16 cellular contexts compared by ENCODE assay signal in genomic region chr3:20074226-20075063, GRCh38. TPM values are rescaled to one million over a fixed set of nuclear protein-coding genes. Genes with fewer than 3 reads are reported as not detected.
DNase-seq lines count a peak whose midpoint lies in the region; ATAC-seq and TF ChIP-seq lines count a peak whose summit lies in the region.
"Had no signal": no experiment of that assay in that cellular context is flagged by ENCODE, and none has a peak within 500 bp of the region (broad histone marks: within the 10 kb centered on the region; RNA-seq: fewer than 3 reads in every experiment).

No MANE protein-coding gene starts in this region.

- no peaks in the 10 kb centered on the region for H3K4me1 ChIP-seq in CD4-positive, CD25-positive, alpha-beta regulatory T cell (ENCODE audit: control insufficient read depth, insufficient read depth, low read length, poor library complexity, severe bottlenecking)

- peaks cover 45% of the 10 kb centered on the region for H3K36me3 Mint-ChIP-seq in CD4-positive, CD25-positive, alpha-beta regulatory T cell
- no peaks in the 10 kb centered on the region for H3K36me3 Mint-ChIP-seq in neural crest cell (ENCODE audit: low read depth)

- no peaks in the 10 kb centered on the region for H3K27me3 ChIP-seq in CD4-positive, CD25-positive, alpha-beta regulatory T cell (ENCODE audit: control insufficient read depth, insufficient read depth, low read length)
- H3K27me3 ChIP-seq in dorsolateral prefrontal cortex: no peaks in the 10 kb centered on the region
- H3K27me3 ChIP-seq: brain microvascular endothelial cell had no signal

- H3K27ac Mint-ChIP-seq in CD4-positive, CD25-positive, alpha-beta regulatory T cell: peak overlapping the region in 2 of 3 donors; percentile 6 to 65
- H3K27ac Mint-ChIP-seq in neural crest cell (ENCODE audit: unreplicated experiment): peak overlapping the region; percentile 84

- no peaks in the 10 kb centered on the region for H3K27me3 Mint-ChIP-seq in CD4-positive, CD25-positive, alpha-beta regulatory T cell
- no peaks in the 10 kb centered on the region for H3K27me3 Mint-ChIP-seq in neural crest cell (ENCODE audit: low read depth)

- no peak for ATAC-seq in CD4-positive, CD25-positive, alpha-beta regulatory T cell (ENCODE audit: low read depth in 2 of 2)
- ATAC-seq in GM18867 (IDR thresholded peaks at IDR 0.05; ENCODE audit: unreplicated experiment) (no peak), GM19395 (IDR thresholded peaks at IDR 0.05; ENCODE audit: unreplicated experiment) (no peak)
- ATAC-seq: GM12878 had no signal

- no peak overlapping the region for H3K4me3 ChIP-seq in CD4-positive, CD25-positive, alpha-beta regulatory T cell (ENCODE audit: low read depth, low read length)
- H3K4me3 ChIP-seq in dorsolateral prefrontal cortex: peak overlapping the region in 3 of 59 donors; percentile 13 to 30 (median 13)
- H3K4me3 ChIP-seq: GM12878 had no signal

- intact Hi-C loops in dorsolateral prefrontal cortex (cut with DNase I): loop anchor here (5.0 kb wide), 1 partner anchor 32 kb away; the partner anchor contains the start of gene KAT2B (in 2 of the 2)

- no peaks in the 10 kb centered on the region for H3K9me3 ChIP-seq in CD4-positive, CD25-positive, alpha-beta regulatory T cell (ENCODE audit: control insufficient read depth in 2 of 2, low read length in 2 of 2)

- no peak overlapping the region for H3K4me3 Mint-ChIP-seq in CD4-positive, CD25-positive, alpha-beta regulatory T cell
- H3K4me3 Mint-ChIP-seq in neural crest cell: no peak overlapping the region

- no peak for DNase-seq in CD4-positive, CD25-positive, alpha-beta regulatory T cell
- DNase-seq in M059J (ENCODE audit: low read depth): peak; percentile 42
- no peak for DNase-seq in dorsolateral prefrontal cortex
- no peak for DNase-seq in neural crest cell (ENCODE audit: low read depth, low spot score)
- DNase-seq in ecto neural progenitor cell (ENCODE audit: low spot score): no peak
- DNase-seq in amniotic stem cell (lab: John Stamatoyannopoulos, UW): no peak
- DNase-seq: activated CD4-positive, alpha-beta T cell treated with anti-CD3 and anti-CD28 coated beads, Interleukin-2, amount 50 U/mL, for 48 hours; activated effector memory CD4-positive, alpha-beta T cell treated with Interleukin-2 at 50 U/mL for 16 hours; AML-193; brain microvascular endothelial cell; NCI-H1092; NCI-H524 treated with DMSO at 0.1 percent for 48 hours; T-helper 2 cell had no signal

- H3K4me1 Mint-ChIP-seq in CD4-positive, CD25-positive, alpha-beta regulatory T cell: peaks cover 24 to 42% (median 33%) of the 10 kb centered on the region in 4 donors
- H3K4me1 Mint-ChIP-seq in neural crest cell: peaks cover 54% of the 10 kb centered on the region

- H3K27ac ChIP-seq in CD4-positive, CD25-positive, alpha-beta regulatory T cell (ENCODE audit: insufficient read depth, low read length, poor library complexity, severe bottlenecking): no peak overlapping the region
- peak overlapping the region; percentile 15 to 96 (median 84) for H3K27ac ChIP-seq in dorsolateral prefrontal cortex
- H3K27ac ChIP-seq: brain microvascular endothelial cell had no signal

- TF ChIP-seq CTCF in dorsolateral prefrontal cortex (IDR thresholded peaks at IDR 0.05 in 54 of 56, conservative IDR thresholded peaks at IDR 0.05 in 2 of 56; ENCODE audit: low read depth in 1 of 56, partially characterized antibody in 56 of 56) (no peak), neural crest cell (conservative IDR thresholded peaks at IDR 0.05) (no peak)

- peaks cover 55% of the 10 kb centered on the region for H3K36me3 ChIP-seq in CD4-positive, CD25-positive, alpha-beta regulatory T cell (ENCODE audit: control insufficient read depth, insufficient read depth, low read length)
- H3K36me3 ChIP-seq: brain microvascular endothelial cell had no signal

- no peaks in the 10 kb centered on the region for H3K9me3 Mint-ChIP-seq in CD4-positive, CD25-positive, alpha-beta regulatory T cell
- H3K9me3 Mint-ChIP-seq in neural crest cell: no peaks in the 10 kb centered on the region

RNA-seq across cellular contexts. Expression of gene KAT2B, which starts 34.2 kb away (rescaled TPM):
- total RNA-seq in CD4-positive, CD25-positive, alpha-beta regulatory T cell: 185 TPM
- 10 to 100 TPM in 1 of 4 donors, 1 to 10 TPM in 3; 5.7 to 11.0 (median 7.9) TPM for polyA plus RNA-seq in CD4-positive, CD25-positive, alpha-beta regulatory T cell
- total RNA-seq in M059J (2014; rRNA removed; shearing (Covaris generic)): 7.3 and 14.7 TPM in 2 replicates
- total RNA-seq in dorsolateral prefrontal cortex (100 to 1,000 TPM in 47 of 120 experiments, 10 to 100 TPM in 73; 45.8 to 193 (median 92.8) TPM), neural crest cell (12.2 and 13.3 TPM in 2 replicates)
